Comparison of ENCODE assay signal across 15 cellular contexts in the genomic region with DNA sequence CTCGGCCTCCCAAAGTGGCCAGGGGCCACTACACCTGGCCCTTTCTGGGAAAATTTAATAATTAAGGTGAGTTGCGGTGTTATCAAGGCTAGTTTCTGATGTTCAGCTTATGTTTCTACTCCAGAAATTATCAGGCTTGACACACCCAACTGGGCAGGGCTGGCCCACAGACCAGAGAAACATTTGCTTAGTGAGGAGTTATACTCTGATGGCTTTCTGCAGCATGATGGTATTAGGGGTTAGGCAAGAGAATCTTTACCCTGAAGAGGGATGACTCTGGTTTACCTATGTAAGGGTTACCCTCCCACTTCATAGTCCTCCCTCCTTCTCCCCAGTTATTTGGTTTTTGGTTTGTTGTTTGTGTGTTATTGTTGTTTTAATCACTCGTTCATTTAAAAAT.
"Had no signal": no experiment of that assay in that cellular context is flagged by ENCODE, and none has a peak within 500 bp of the region (broad histone marks: within the 10 kb centered on the region; RNA-seq: fewer than 3 reads in every experiment).

No MANE protein-coding gene starts in this region.

- H3K36me3 ChIP-seq: cardiac muscle cell, heart right ventricle, tibial nerve had no signal

- H3K27ac ChIP-seq: cardiac muscle cell, dorsolateral prefrontal cortex, heart right ventricle had no signal

- H3K4me3 ChIP-seq: cardiac muscle cell, dorsolateral prefrontal cortex, heart right ventricle, tibial nerve had no signal

- H3K27me3 ChIP-seq: cardiac muscle cell, dorsolateral prefrontal cortex, heart right ventricle, tibial nerve had no signal

- H3K9me3 ChIP-seq: heart right ventricle, tibial nerve had no signal

- DNase-seq: activated CD4-positive, alpha-beta T cell treated with anti-CD3 and anti-CD28 coated beads, Interleukin-2, amount 50 U/mL, for 48 hours; activated T-cell treated with anti-CD3 and anti-CD28 coated beads for 4 hours; amniotic stem cell; dorsolateral prefrontal cortex; endodermal cell; heart right ventricle; kidney glomerular epithelial cell; nephron progenitor cell; occipital lobe; stimulated activated CD4-positive, alpha-beta T cell treated with anti-CD3 and anti-CD28 coated beads, Interleukin-12 subunit alpha, Interleukin-12 subunit beta, amount 100 ng/mL, for 4 hours; stimulated activated CD4-positive, alpha-beta T cell treated with anti-CD3 and anti-CD28 coated beads, Interleukin-1b, Interleukin-23, amount 100 ng/mL, for 48 hours; stimulated activated naive CD4-positive, alpha-beta T cell treated with Interleukin-2 at 50 U/mL for 16 hours; substantia nigra had no signal

- ATAC-seq: heart right ventricle had no signal
